Comparison of ENCODE assay signal across 8 cellular contexts in genomic region chr1:241519308-241520079, GRCh38. TPM values are rescaled to one million over a fixed set of nuclear protein-coding genes. Genes with fewer than 3 reads are reported as not detected.
DNase-seq lines count a peak whose midpoint lies in the region; ATAC-seq, FAIRE-seq and TF ChIP-seq lines count a peak whose summit lies in the region.

Gene FH (minus strand): TSS chr1:241519755. CDS start chr1:241519722, 33 bp downstream.

- H3K27ac ChIP-seq in pancreas (peak within 1 kb of the TSS; percentile 74 to 82 (median 80)), tibial artery (peak within 1 kb of the TSS; percentile 83 to 93)

- DNase-seq in GM12864 (ENCODE audit: low read depth) (peak; percentile 93), NCI-H1417 (lab: John Stamatoyannopoulos, UW) (peak; percentile 91 to 99 (median 98)), SW 1271 (lab: John Stamatoyannopoulos, UW) (peak; percentile 84 to 96), Right ventricle myocardium superior (peak; percentile 98), pancreas (peak; percentile 92 to 96 (median 95)), tibial artery (peak; percentile 97)
- peak; percentile 84 for DNase-seq in activated naive CD8-positive, alpha-beta T cell treated with anti-CD3 and anti-CD28 coated beads, Interleukin-2, amount 50 U/mL, for 16 hours (ENCODE audit: low read depth, low spot score)

- H3K4me3 ChIP-seq in GM12864 (ENCODE audit: low read depth, low read length) (peak within 1 kb of the TSS; percentile 94), pancreas (peak within 1 kb of the TSS; percentile 73 to 92 (median 88)), tibial artery (peak within 1 kb of the TSS; percentile 80 to 91)

- intact Hi-C loops in Right ventricle myocardium superior (cut with DNase I) (no loop called here), pancreas (cut with DNase I) (no loop called here), tibial artery (cut with DNase I; ENCODE audit: low total_unique reads) (no loop called here)

- no peaks in the 10 kb centered on the region for H3K9me3 ChIP-seq in pancreas
- no peaks in the 10 kb centered on the region for H3K9me3 ChIP-seq in tibial artery

- H3K4me1 ChIP-seq in pancreas (peaks cover 0 to 18% (median 4%) of the 10 kb centered on the region in 3 donors), tibial artery (peaks cover 0 to 17% (median 8%) of the 10 kb centered on the region in 4 donors)

- TF ChIP-seq CTCF in GM12864 (IDR thresholded peaks at IDR 0.05; ENCODE audit: low read depth, low read length, missing control alignments), result no peak
- TF ChIP-seq CTCF in pancreas (IDR thresholded peaks at IDR 0.05), result no peak
- no peak for TF ChIP-seq CTCF in tibial artery (IDR thresholded peaks at IDR 0.05)

- peak; percentile 98 for FAIRE-seq in pancreas (lab: Jason Lieb, UNC)

- H3K36me3 ChIP-seq in pancreas, result no peaks in the 10 kb centered on the region
- H3K36me3 ChIP-seq in tibial artery, result no peaks in the 10 kb centered on the region

- 0% methylated on average over 69 to 70 of the region's 70 CpGs for WGBS in pancreas, 2 donors

- ATAC-seq in HG02759 (IDR thresholded peaks at IDR 0.05; ENCODE audit: unreplicated experiment) (peak; percentile 99), Right ventricle myocardium superior (ENCODE audit: poor library complexity) (peak; percentile 100), pancreas (peak; percentile 98 to 99 (median 98))

- peaks cover 0 to 4% (median 0%) of the 10 kb centered on the region in 4 donors for H3K27me3 ChIP-seq in pancreas
- H3K27me3 ChIP-seq in tibial artery, result no peaks in the 10 kb centered on the region

RNA-seq across cellular contexts. Expression of gene FH, which starts in this region (rescaled TPM):
- total RNA-seq in Right ventricle myocardium superior (234 TPM), pancreas (10 to 100 TPM; 15.1 to 27.0 (median 23.3) TPM)
- polyA plus RNA-seq in pancreas, result 10 to 100 TPM; 20.0 to 33.5 TPM

Comparison
In these comparisons a context has a peak if more than half of its experiments do, and no peak if none do; other contexts are left out.
1. Peak in every context shown above with its lines: DNase-seq, ATAC-seq, H3K4me3 ChIP-seq and H3K27ac ChIP-seq.